13 cellular contexts compared by ENCODE assay signal in the genomic region with DNA sequence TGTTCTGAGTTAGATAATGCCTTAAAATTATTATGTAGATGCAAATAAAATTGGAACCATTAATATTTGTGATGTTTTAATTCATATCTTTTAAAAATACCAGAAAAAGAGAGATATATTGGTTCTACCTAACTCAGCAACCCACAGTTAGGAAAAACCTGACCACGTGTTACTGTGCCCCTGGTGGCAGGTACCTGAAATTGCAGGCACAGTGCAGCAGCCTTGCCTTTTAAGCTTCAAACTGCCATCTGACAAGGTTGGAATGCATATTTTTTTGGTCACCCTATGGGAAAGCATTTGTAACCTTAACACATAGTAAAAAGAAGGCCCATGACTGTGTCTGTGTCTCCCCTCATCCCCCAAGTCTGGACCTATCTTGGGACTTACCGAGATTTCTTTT.
DNase-seq lines count a peak whose midpoint lies in the region; ATAC-seq and TF ChIP-seq lines count a peak whose summit lies in the region.
"Had no signal": no experiment of that assay in that cellular context is flagged by ENCODE, and none has a peak within 500 bp of the region (broad histone marks: within the 10 kb centered on the region; RNA-seq: fewer than 3 reads in every experiment).

No MANE protein-coding gene starts in this region.

- no peaks in the 10 kb centered on the region for H4K20me1 ChIP-seq in OCI-LY3 (ENCODE audit: insufficient read depth, low read length)
- H4K20me1 ChIP-seq: BLaER1 had no signal

- TF ChIP-seq CTCF in left ventricle myocardium inferior (IDR thresholded peaks at IDR 0.05; ENCODE audit: borderline replicate concordance): peak; percentile 28
- peak; percentile 42 for TF ChIP-seq CTCF in OCI-LY3 (IDR thresholded peaks at IDR 0.05; ENCODE audit: low read depth, low read length)
- peak; percentile 47 for TF ChIP-seq CTCF in fibroblast of mammary gland (conservative IDR thresholded peaks at IDR 0.05; ENCODE audit: control insufficient read depth, insufficient read depth, low read depth, low read length)
- TF ChIP-seq CTCF in CD8-positive, alpha-beta T cell (IDR thresholded peaks at IDR 0.05): no peak

- H3K9me3 ChIP-seq in left ventricle myocardium inferior (replicated peaks) (peaks cover 12% of the 10 kb centered on the region), right cardiac atrium (ENCODE audit: control insufficient read depth, low read length) (no peaks in the 10 kb centered on the region), OCI-LY3 (ENCODE audit: insufficient read depth, low read length) (no peaks in the 10 kb centered on the region)
- no peaks in the 10 kb centered on the region for H3K9me3 ChIP-seq in CD8-positive, alpha-beta T cell (ENCODE audit: low read length)

- no peak overlapping the region for H3K4me3 Mint-ChIP-seq in CD8-positive, alpha-beta T cell

- H3K27ac Mint-ChIP-seq in CD8-positive, alpha-beta T cell: no peak overlapping the region
- H3K27ac Mint-ChIP-seq: activated T-helper 2 cell treated with anti-CD3 and anti-CD28 coated beads, Interferon-gamma antibody, Interleukin-2, Interleukin-4, amounts not matched to agents 10 μg/mL and 5 μg/mL and 100 μg/mL, durations not matched to agents 14 hours and 24 hours and 36 hours had no signal

- no peaks in the 10 kb centered on the region for H3K79me2 ChIP-seq in OCI-LY3 (ENCODE audit: low read length)

- no peaks in the 10 kb centered on the region for H3K4me1 Mint-ChIP-seq in CD8-positive, alpha-beta T cell (ENCODE audit: low read depth)

- H3K4me2 ChIP-seq in OCI-LY3 (ENCODE audit: low read length): no peak overlapping the region
- H3K4me2 ChIP-seq: BLaER1 had no signal

- ATAC-seq in right cardiac atrium (no peak), GM21515 (IDR thresholded peaks at IDR 0.05; ENCODE audit: unreplicated experiment) (no peak)
- ATAC-seq in CD8-positive, alpha-beta T cell: no peak

- no peak overlapping the region for H2AFZ ChIP-seq in OCI-LY3 (ENCODE audit: low read depth, low read length)

- H3K27ac ChIP-seq in left ventricle myocardium inferior (replicated peaks) (no peak overlapping the region), right cardiac atrium (ENCODE audit: low read length) (no peak overlapping the region), OCI-LY3 (ENCODE audit: low read length) (no peak overlapping the region)
- H3K27ac ChIP-seq in CD8-positive, alpha-beta T cell (ENCODE audit: low read depth, low read length): no peak overlapping the region
- H3K27ac ChIP-seq: BLaER1, RWPE1 had no signal

- H3K36me3 Mint-ChIP-seq in CD8-positive, alpha-beta T cell: no peaks in the 10 kb centered on the region

- H3K27me3 ChIP-seq in left ventricle myocardium inferior (ENCODE audit: low read depth) (peaks cover 17% of the 10 kb centered on the region), right cardiac atrium (ENCODE audit: control insufficient read depth, insufficient read depth) (no peaks in the 10 kb centered on the region), OCI-LY3 (ENCODE audit: low read depth, low read length) (peaks cover 18% of the 10 kb centered on the region)
- no peaks in the 10 kb centered on the region for H3K27me3 ChIP-seq in CD8-positive, alpha-beta T cell (ENCODE audit: insufficient read depth, low read length)
- H3K27me3 ChIP-seq: BLaER1 had no signal

- peaks cover 4% of the 10 kb centered on the region for H3K27me3 Mint-ChIP-seq in CD8-positive, alpha-beta T cell (ENCODE audit: low read depth)

- H3K4me3 ChIP-seq in left ventricle myocardium inferior (no peak overlapping the region), right cardiac atrium (ENCODE audit: low read length) (no peak overlapping the region), OCI-LY3 (ENCODE audit: low read length) (no peak overlapping the region), fibroblast of mammary gland (ENCODE audit: control insufficient read depth, low read depth, low read length) (no peak overlapping the region)
- no peak overlapping the region for H3K4me3 ChIP-seq in CD8-positive, alpha-beta T cell (ENCODE audit: low read depth, low read length)
- H3K4me3 ChIP-seq: BLaER1 had no signal

- H3K9ac ChIP-seq in OCI-LY3 (ENCODE audit: low read length): no peak overlapping the region
- H3K9ac ChIP-seq: BLaER1 had no signal

- POLR2A ChIA-PET in CD8-positive, alpha-beta T cell (lab: Charles Lee): no interaction called here

- no peaks in the 10 kb centered on the region for H3K36me3 ChIP-seq in left ventricle myocardium inferior
- H3K36me3 ChIP-seq in OCI-LY3 (replicated peaks; ENCODE audit: low read depth, low read length): no peaks in the 10 kb centered on the region
- no peaks in the 10 kb centered on the region for H3K36me3 ChIP-seq in CD8-positive, alpha-beta T cell (ENCODE audit: insufficient read depth, low read length)
- H3K36me3 ChIP-seq: BLaER1 had no signal

- H3K9me3 Mint-ChIP-seq in CD8-positive, alpha-beta T cell: peaks cover 4% of the 10 kb centered on the region

- DNase-seq in left ventricle myocardium inferior: no peak
- no peak for DNase-seq in right cardiac atrium
- no peak for DNase-seq in fibroblast of mammary gland (ENCODE audit: low read depth)
- no peak for DNase-seq in CD8-positive, alpha-beta T cell
- DNase-seq in posterior cingulate gyrus: no peak
- no peak for DNase-seq in HCEC 1CT
- DNase-seq: activated CD4-positive, CD25-positive, alpha-beta regulatory T cell; midbrain had no signal

- CTCF ChIA-PET in CD8-positive, alpha-beta T cell (lab: Charles Lee): no interaction called here

- intact Hi-C loops in left ventricle myocardium inferior (cut with micrococcal nuclease) (no loop called here), right cardiac atrium (cut with DNase I) (no loop called here), posterior cingulate gyrus (cut with DNase I) (no loop called here)
- intact Hi-C loops in CD8-positive, alpha-beta T cell (cut with DNase I, micrococcal nuclease): no loop called here

- no peaks in the 10 kb centered on the region for H3K4me1 ChIP-seq in left ventricle myocardium inferior
- no peaks in the 10 kb centered on the region for H3K4me1 ChIP-seq in right cardiac atrium (ENCODE audit: control insufficient read depth, insufficient read depth, low read length)
- H3K4me1 ChIP-seq in OCI-LY3 (ENCODE audit: low read length): no peaks in the 10 kb centered on the region
- no peaks in the 10 kb centered on the region for H3K4me1 ChIP-seq in CD8-positive, alpha-beta T cell (ENCODE audit: insufficient read depth, low read length)
- H3K4me1 ChIP-seq: BLaER1 had no signal

- 57% methylated on average over 2 of the region's 2 CpGs for WGBS in right cardiac atrium
